1 cellular context compared by ENCODE assay signal in the genomic region with DNA sequence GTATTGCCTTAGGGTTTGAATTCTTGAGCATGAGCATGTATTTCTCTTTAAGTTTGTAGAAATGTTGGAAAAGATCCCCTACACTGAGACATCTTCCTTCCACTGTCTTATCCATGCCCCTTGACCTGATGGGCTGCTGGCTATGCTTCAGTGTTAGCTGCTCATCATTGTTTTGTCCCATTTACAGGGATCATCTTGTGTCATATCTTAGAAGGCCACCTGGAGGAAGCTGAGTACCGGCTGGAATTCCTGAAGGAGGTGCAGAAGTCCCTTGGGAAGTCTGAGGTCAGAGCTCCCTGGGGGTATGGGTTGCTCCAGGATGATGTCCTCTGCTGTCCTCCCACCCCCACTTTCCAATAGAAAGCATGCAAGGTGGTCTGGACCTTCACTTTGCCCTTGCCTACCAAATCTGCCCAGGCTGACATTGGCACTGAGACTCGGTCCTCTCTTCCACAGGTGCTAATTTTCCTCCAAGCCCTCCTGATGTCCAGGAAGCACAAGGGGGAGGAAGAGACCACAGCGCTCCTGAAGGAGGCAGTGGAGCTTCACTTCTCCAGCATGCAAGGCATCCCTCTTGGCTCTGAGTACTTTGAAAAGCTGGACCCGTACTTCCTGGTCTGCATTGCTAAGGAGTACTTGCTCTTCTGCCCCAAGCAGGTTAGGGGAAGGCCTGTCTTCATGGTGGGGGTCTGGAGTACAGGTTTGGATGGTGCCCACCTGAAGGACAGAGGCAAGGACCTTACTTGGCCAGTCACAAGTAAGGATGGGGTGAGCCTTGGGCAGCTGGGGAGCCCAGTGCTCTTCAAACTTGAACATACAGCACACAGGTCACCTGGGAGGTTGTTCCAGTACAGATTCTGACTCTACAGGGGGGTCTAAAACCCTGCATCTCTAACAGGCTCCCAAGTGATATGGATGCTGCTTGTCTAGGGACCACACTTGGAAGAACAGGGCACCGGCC.
TF ChIP-seq lines count a peak whose summit lies in the region.

No MANE protein-coding gene starts in this region.

TF ChIP-seq in K562, 482 proteins besides CTCF, POLR2A, EP300 and RAD21:
- TF ChIP-seq, protein P1, sequence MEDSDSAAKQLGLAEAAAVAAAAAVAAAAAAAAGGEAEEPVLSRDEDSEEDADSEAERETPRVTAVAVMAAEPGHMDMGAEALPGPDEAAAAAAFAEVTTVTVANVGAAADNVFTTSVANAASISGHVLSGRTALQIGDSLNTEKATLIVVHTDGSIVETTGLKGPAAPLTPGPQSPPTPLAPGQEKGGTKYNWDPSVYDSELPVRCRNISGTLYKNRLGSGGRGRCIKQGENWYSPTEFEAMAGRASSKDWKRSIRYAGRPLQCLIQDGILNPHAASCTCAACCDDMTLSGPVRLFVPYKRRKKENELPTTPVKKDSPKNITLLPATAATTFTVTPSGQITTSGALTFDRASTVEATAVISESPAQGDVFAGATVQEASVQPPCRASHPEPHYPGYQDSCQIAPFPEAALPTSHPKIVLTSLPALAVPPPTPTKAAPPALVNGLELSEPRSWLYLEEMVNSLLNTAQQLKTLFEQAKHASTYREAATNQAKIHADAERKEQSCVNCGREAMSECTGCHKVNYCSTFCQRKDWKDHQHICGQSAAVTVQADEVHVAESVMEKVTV (CRISPR knock-in tag; IDR thresholded peaks at IDR 0.05): peak; percentile 45
- TF ChIP-seq STAG1 (CRISPR knock-in tag; IDR thresholded peaks at IDR 0.05; ENCODE audit: borderline replicate concordance) (peak; percentile 62; the same call in 1 of the 2 replicates), SRSF7 (optimal IDR thresholded peaks at IDR 0.05; ENCODE audit: low read depth, low read length) (no peak), CTBP1 (IDR thresholded peaks at IDR 0.05; ENCODE audit: borderline replicate concordance) (peak; percentile 67; the same call in 1 of the 2 replicates), TBL1XR1 (IDR thresholded peaks at IDR 0.05; ENCODE audit: low read length in 2 of 2) (no peak), ELF1 (tag; IDR thresholded peaks at IDR 0.05) (peak; percentile 44; the same call in 1 of the 2 replicates), SMC3 (conservative IDR thresholded peaks at IDR 0.05; ENCODE audit: insufficient read depth, low read depth, low read length) (peak; percentile 41), RCOR1 (IDR thresholded peaks at IDR 0.05; ENCODE audit: borderline replicate concordance in 1 of 2, low read depth in 2 of 2, low read length in 2 of 2) (peak in 1 of 2 experiments; percentile 48; a peak in 1 of 4 replicates)
- TF ChIP-seq, protein P2, sequence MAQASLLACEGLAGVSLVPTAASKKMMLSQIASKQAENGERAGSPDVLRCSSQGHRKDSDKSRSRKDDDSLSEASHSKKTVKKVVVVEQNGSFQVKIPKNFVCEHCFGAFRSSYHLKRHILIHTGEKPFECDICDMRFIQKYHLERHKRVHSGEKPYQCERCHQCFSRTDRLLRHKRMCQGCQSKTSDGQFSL (CRISPR knock-in tag; IDR thresholded peaks at IDR 0.05): 0 out of 2 replicates have a peak, but pooled peaks have one; percentile 23
- TF ChIP-seq, protein P2 (tag; IDR thresholded peaks at IDR 0.05): no peak
- TF ChIP-seq, protein P3, sequence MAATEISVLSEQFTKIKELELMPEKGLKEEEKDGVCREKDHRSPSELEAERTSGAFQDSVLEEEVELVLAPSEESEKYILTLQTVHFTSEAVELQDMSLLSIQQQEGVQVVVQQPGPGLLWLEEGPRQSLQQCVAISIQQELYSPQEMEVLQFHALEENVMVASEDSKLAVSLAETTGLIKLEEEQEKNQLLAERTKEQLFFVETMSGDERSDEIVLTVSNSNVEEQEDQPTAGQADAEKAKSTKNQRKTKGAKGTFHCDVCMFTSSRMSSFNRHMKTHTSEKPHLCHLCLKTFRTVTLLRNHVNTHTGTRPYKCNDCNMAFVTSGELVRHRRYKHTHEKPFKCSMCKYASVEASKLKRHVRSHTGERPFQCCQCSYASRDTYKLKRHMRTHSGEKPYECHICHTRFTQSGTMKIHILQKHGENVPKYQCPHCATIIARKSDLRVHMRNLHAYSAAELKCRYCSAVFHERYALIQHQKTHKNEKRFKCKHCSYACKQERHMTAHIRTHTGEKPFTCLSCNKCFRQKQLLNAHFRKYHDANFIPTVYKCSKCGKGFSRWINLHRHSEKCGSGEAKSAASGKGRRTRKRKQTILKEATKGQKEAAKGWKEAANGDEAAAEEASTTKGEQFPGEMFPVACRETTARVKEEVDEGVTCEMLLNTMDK (IDR thresholded peaks at IDR 0.05; ENCODE audit: borderline replicate concordance, insufficient read depth, low read depth, low read length, poor library complexity, severe bottlenecking): peak; percentile 61
